In genomic region chr3:164467027-164467426, GRCh38 we compare ENCODE assay signal across 20 cellular contexts.
"Had no signal": no experiment of that assay in that cellular context is flagged by ENCODE, and none has a peak within 500 bp of the region (broad histone marks: within the 10 kb centered on the region; RNA-seq: fewer than 3 reads in every experiment).

No MANE protein-coding gene starts in this region.

- H3K36me3 ChIP-seq: esophagus squamous epithelium, left ventricle myocardium inferior, spleen, thoracic aorta had no signal

- DNase-seq: activated CD4-positive, alpha-beta T cell treated with anti-CD3 and anti-CD28 coated beads, Interleukin-2, amount 10 ng/mL, durations not matched to agents 7 days and 5 days; activated CD8-positive, alpha-beta memory T cell treated with anti-CD3 and anti-CD28 coated beads, Interleukin-2, amount 10 ng/mL, durations not matched to agents 7 days and 5 days; activated CD8-positive, alpha-beta T cell treated with anti-CD3 and anti-CD28 coated beads for 36 hours; activated effector memory CD4-positive, alpha-beta T cell treated with anti-CD3 and anti-CD28 coated beads, Interleukin-2, amount 50 U/mL, for 16 hours; activated naive CD4-positive, alpha-beta T cell treated with anti-CD3 and anti-CD28 coated beads, Interleukin-2, amount 50 U/mL, for 16 hours; activated naive CD8-positive, alpha-beta T cell treated with anti-CD3 and anti-CD28 coated beads, Interleukin-2, amount 50 U/mL, for 24 hours; activated T-cell treated with anti-CD3 and anti-CD28 coated beads for 4 hours; cerebellar nuclear complex; esophagus squamous epithelium; left ventricle myocardium inferior; midbrain; natural killer cell; spleen; stimulated activated CD4-positive, alpha-beta T cell treated with anti-CD3 and anti-CD28 coated beads, Interleukin-4, amount 100 ng/mL, for 1 hour; stimulated activated naive CD4-positive, alpha-beta T cell treated with Interleukin-2 at 50 U/mL for 16 hours; T-helper 2 cell had no signal

- H3K27ac ChIP-seq: coronary artery, esophagus squamous epithelium, left ventricle myocardium inferior, spleen, thoracic aorta, VCaP had no signal

- H3K4me3 ChIP-seq: coronary artery, esophagus squamous epithelium, left ventricle myocardium inferior, spleen, thoracic aorta had no signal

- H3K27me3 ChIP-seq: esophagus squamous epithelium, spleen had no signal

- ATAC-seq: activated CD4-positive, CD25-positive, alpha-beta regulatory T cell treated with anti-CD3 and anti-CD28 coated beads, Interleukin-2, amount 50 U/mL, for 24 hours; activated CD8-positive, alpha-beta memory T cell treated with anti-CD3 and anti-CD28 coated beads, Interleukin-2, amount 10 ng/mL, durations not matched to agents 7 days and 5 days; activated CD8-positive, alpha-beta T cell treated with anti-CD3 and anti-CD28 coated beads for 36 hours; activated naive CD8-positive, alpha-beta T cell treated with anti-CD3 and anti-CD28 coated beads, Interleukin-2, amount 50 U/mL, for 24 hours; natural killer cell had no signal

- H3K9me3 ChIP-seq: esophagus squamous epithelium, thoracic aorta had no signal

- H3K4me1 ChIP-seq: esophagus squamous epithelium, left ventricle myocardium inferior, spleen had no signal
